1 cellular context compared by ENCODE assay signal in genomic region chr4:121676388-121677075, GRCh38.
TF ChIP-seq lines count a peak whose summit lies in the region.

No MANE protein-coding gene starts in this region.

TF ChIP-seq in GM23338, 12 proteins besides CTCF, POLR2A, EP300 and RAD21 (continued from another document):
- TF ChIP-seq REST (IDR thresholded peaks at IDR 0.05; ENCODE audit: unreplicated experiment) (no peak), EZH2 (IDR thresholded peaks at IDR 0.05; ENCODE audit: low read depth, unreplicated experiment) (no peak), JUNB (IDR thresholded peaks at IDR 0.05; ENCODE audit: unreplicated experiment) (no peak), NANOG (IDR thresholded peaks at IDR 0.05; ENCODE audit: borderline replicate concordance) (no peak)
